Comparison of ENCODE assay signal across 1 cellular context in genomic region chr10:17215782-17216122, GRCh38.
TF ChIP-seq lines count a peak whose summit lies in the region.

No MANE protein-coding gene starts in this region.

TF ChIP-seq in HepG2, 621 proteins besides CTCF, POLR2A, EP300 and RAD21:
- no peak for TF ChIP-seq MLXIP (CRISPR knock-in tag; IDR thresholded peaks at IDR 0.05; ENCODE audit: borderline replicate concordance)
- TF ChIP-seq CSRNP1 (CRISPR knock-in tag; IDR thresholded peaks at IDR 0.05): no peak
- no peak for TF ChIP-seq SYNCRIP (IDR thresholded peaks at IDR 0.05; ENCODE audit: insufficient read depth, low read depth, low read length)
- no peak for TF ChIP-seq JUN (CRISPR knock-in tag; IDR thresholded peaks at IDR 0.05)
- no peak for TF ChIP-seq ZNF30 (CRISPR knock-in tag; IDR thresholded peaks at IDR 0.05)
- no peak for TF ChIP-seq ZNF3 (CRISPR knock-in tag; IDR thresholded peaks at IDR 0.05)
- TF ChIP-seq RORA (CRISPR knock-in tag; IDR thresholded peaks at IDR 0.05): no peak
- no peak for TF ChIP-seq MIER2 (CRISPR knock-in tag; IDR thresholded peaks at IDR 0.05)
- TF ChIP-seq ZNF761 (CRISPR knock-in tag; conservative IDR thresholded peaks at IDR 0.05): no peak
